ENCODE assay signal across 9 cellular contexts in genomic region chr14:72962829-72963312, GRCh38. TPM values are rescaled to one million over a fixed set of nuclear protein-coding genes. Genes with fewer than 3 reads are reported as not detected.
DNase-seq lines count a peak whose midpoint lies in the region; ATAC-seq, FAIRE-seq and TF ChIP-seq lines count a peak whose summit lies in the region.
"Had no signal": no experiment of that assay in that cellular context is flagged by ENCODE, and none has a peak within 500 bp of the region (broad histone marks: within the 10 kb centered on the region; RNA-seq: fewer than 3 reads in every experiment).

No MANE protein-coding gene starts in this region.

- H3K27me3 ChIP-seq in adrenal gland (no peaks in the 10 kb centered on the region), HepG2 (ENCODE audit: control insufficient read depth in 1 of 2, insufficient read depth in 2 of 2, low read length in 2 of 2) (no peaks in the 10 kb centered on the region)
- H3K27me3 ChIP-seq: hepatocyte had no signal

- in situ Hi-C loops in G401 (cut with HindIII; ENCODE audit: low sequenced_read_pairs): no loop called here
- in situ Hi-C loops in HepG2 (cut with HindIII; ENCODE audit: extremely low pct_ligation_motif_present, low pct_unique_long_range_greater_than_20kb): no loop called here

- H3K9me3 ChIP-seq in adrenal gland (replicated peaks in 1 of 3) (no peaks in the 10 kb centered on the region), HepG2 (ENCODE audit: low read length) (no peaks in the 10 kb centered on the region)

- H3K27ac Mint-ChIP-seq in activated CD4-positive, alpha-beta T cell treated with anti-CD3 and anti-CD28 coated beads for 36 hours: no peak overlapping the region

- no peaks in the 10 kb centered on the region for H3K4me1 Mint-ChIP-seq in activated CD4-positive, alpha-beta T cell treated with anti-CD3 and anti-CD28 coated beads for 36 hours

- no peak for TF ChIP-seq RAD21 in HepG2 (CRISPR knock-in tag; IDR thresholded peaks at IDR 0.05)

- DNase-seq in G401 (ENCODE audit: low spot score) (peak; percentile 11), NB4 (ENCODE audit: low read depth) (peak; percentile 53), adrenal gland (peak; percentile 34 to 76 (median 71)), HepG2 (ENCODE audit: low spot score) (peak; percentile 48), activated gamma-delta T cell treated with Interleukin-2 at 50 U/mL for 16 hours (no peak), lower leg skin (ENCODE audit: low spot score in 2 of 2) (no peak)
- no peak for DNase-seq in activated CD4-positive, alpha-beta T cell treated with anti-CD3 and anti-CD28 coated beads for 36 hours

- WGBS in adrenal gland, 4 donors: 44 to 51% (median 47%) methylated on average over 6 of the region's 6 CpGs
- 86% methylated on average over 6 of the region's 6 CpGs for WGBS in HepG2 (ENCODE audit: low lambda C conversion rate)
- WGBS in lower leg skin, 2 donors: 52 to 65% methylated on average over 6 of the region's 6 CpGs

- H3K36me3 Mint-ChIP-seq in activated CD4-positive, alpha-beta T cell treated with anti-CD3 and anti-CD28 coated beads for 36 hours (ENCODE audit: low read depth): peaks cover 34% of the 10 kb centered on the region

- no peak overlapping the region for H3K9ac ChIP-seq in HepG2 (ENCODE audit: insufficient read depth, low read depth, low read length)

- H3K36me3 ChIP-seq in adrenal gland (replicated peaks in 1 of 2) (peaks cover 0 to 16% of the 10 kb centered on the region in 2 donors), HepG2 (replicated peaks in 1 of 2; ENCODE audit: control insufficient read depth in 1 of 2, insufficient read depth in 2 of 2, low read length in 2 of 2) (peaks cover 4 to 20% of the 10 kb centered on the region in 2 experiments)

- H3K4me3 ChIP-seq in NB4 (ENCODE audit: low read depth, low read length) (no peak overlapping the region), adrenal gland (no peak overlapping the region), HepG2 (replicated peaks in 1 of 3; ENCODE audit: insufficient read depth in 1 of 3, low read depth in 2 of 3, low read length in 3 of 3) (no peak overlapping the region), lower leg skin (ENCODE audit: low read depth, poor library complexity, severe bottlenecking) (no peak overlapping the region)
- H3K4me3 ChIP-seq: hepatocyte had no signal

- no peak for FAIRE-seq in HepG2 (lab: Jason Lieb, UNC)

- H3K4me2 ChIP-seq in HepG2 (ENCODE audit: low read depth, low read length): no peak overlapping the region
- H3K4me2 ChIP-seq: hepatocyte had no signal

- no peaks in the 10 kb centered on the region for H3K79me2 ChIP-seq in HepG2 (ENCODE audit: insufficient read depth, low read length)
- H3K79me2 ChIP-seq: hepatocyte had no signal

- no peaks in the 10 kb centered on the region for H3K9me3 Mint-ChIP-seq in activated CD4-positive, alpha-beta T cell treated with anti-CD3 and anti-CD28 coated beads for 36 hours (ENCODE audit: low read depth)

- ATAC-seq in HepG2: peak; percentile 19
- ATAC-seq in GM19467 (IDR thresholded peaks at IDR 0.05; ENCODE audit: unreplicated experiment): no peak
- ATAC-seq in activated CD4-positive, alpha-beta T cell treated with anti-CD3 and anti-CD28 coated beads for 36 hours: no peak

- no TSS peak for BruUV-seq in HepG2 (replicated peaks; lab: Mats Ljungman, UMichigan)

- POLR2A ChIA-PET in HepG2 (lab: Yijun Ruan, JAX): interaction anchor here (1.0 kb wide), 1 partner anchor 37 kb away, joined by 4 read pairs; the partner anchor contains the start of gene DCAF4
- POLR2A ChIA-PET in activated CD4-positive, alpha-beta T cell treated with anti-CD3 and anti-CD28 coated beads for 36 hours (lab: Charles Lee): interaction anchor here (0.5 kb wide), 1 partner anchor 112 kb away, joined by 3 read pairs; no protein-coding TSS in a partner anchor

- TF ChIP-seq CTCF in NB4 (IDR thresholded peaks at IDR 0.05; ENCODE audit: low read depth, low read length): no peak
- no peak for TF ChIP-seq CTCF in adrenal gland (IDR thresholded peaks at IDR 0.05)
- no peak for TF ChIP-seq CTCF in HepG2 (CRISPR knock-in tag; IDR thresholded peaks at IDR 0.05)
- no peak for TF ChIP-seq CTCF in lower leg skin (IDR thresholded peaks at IDR 0.05)

- H3K27ac ChIP-seq in adrenal gland (peak overlapping the region in 2 of 5 donors; percentile 7 to 45), HepG2 (ENCODE audit: extremely low read length, insufficient read depth, low read length) (no peak overlapping the region)
- H3K27ac ChIP-seq: hepatocyte had no signal

- TF ChIP-seq EP300 in HepG2 (IDR thresholded peaks at IDR 0.05; ENCODE audit: low read depth in 2 of 2, low read length in 2 of 2): no peak
- no peak for TF ChIP-seq EP300 in HepG2 (CRISPR knock-in tag; IDR thresholded peaks at IDR 0.05; ENCODE audit: borderline replicate concordance)

- intact Hi-C loops in adrenal gland (cut with DNase I) (no loop called here), HepG2 (cut with micrococcal nuclease; ENCODE audit: unreplicated experiment) (no loop called here), lower leg skin (cut with DNase I; ENCODE audit: low total_unique reads) (no loop called here)
- intact Hi-C loops in activated CD4-positive, alpha-beta T cell treated with anti-CD3 and anti-CD28 coated beads for 36 hours (cut with DNase I, micrococcal nuclease): no loop called here

- H2AFZ ChIP-seq in HepG2 (ENCODE audit: low read length): no peak overlapping the region
- H2AFZ ChIP-seq: hepatocyte had no signal

- H3K4me3 Mint-ChIP-seq in activated CD4-positive, alpha-beta T cell treated with anti-CD3 and anti-CD28 coated beads for 36 hours: no peak overlapping the region

- no peak for TF ChIP-seq POLR2A in NB4 (IDR thresholded peaks at IDR 0.05; ENCODE audit: extremely low read depth, insufficient read length)
- no peak for TF ChIP-seq POLR2A in adrenal gland (IDR thresholded peaks at IDR 0.05)
- no peak for TF ChIP-seq POLR2A in HepG2 (IDR thresholded peaks at IDR 0.05; ENCODE audit: insufficient read depth in 1 of 2, low read depth in 2 of 2, low read length in 2 of 2)
- TF ChIP-seq POLR2A in lower leg skin (IDR thresholded peaks at IDR 0.05): no peak

- H4K20me1 ChIP-seq in HepG2 (ENCODE audit: insufficient read depth, low read length): no peaks in the 10 kb centered on the region

- no peaks in the 10 kb centered on the region for H3K27me3 Mint-ChIP-seq in activated CD4-positive, alpha-beta T cell treated with anti-CD3 and anti-CD28 coated beads for 36 hours

- H3K4me1 ChIP-seq in adrenal gland (replicated peaks in 1 of 2) (peaks cover 0 to 3% of the 10 kb centered on the region in 2 donors), HepG2 (ENCODE audit: insufficient read depth, low read length) (peaks cover 7% of the 10 kb centered on the region; the same call in 1 of the 2 replicates)

- CTCF ChIA-PET in HepG2 (lab: Yijun Ruan, JAX; ENCODE audit: low intra/inter-chr PET ratio, low total read pairs): no interaction called here
- CTCF ChIA-PET in activated CD4-positive, alpha-beta T cell treated with anti-CD3 and anti-CD28 coated beads for 36 hours (lab: Charles Lee): interaction anchor here (0.7 to 1.4 kb wide), 3 partner anchors 8 to 14 kb away, joined by 3 to 5 read pairs (median 4); no protein-coding TSS in a partner anchor

RNA-seq across cellular contexts. Expression of gene DCAF4, which starts 36.6 kb away (rescaled TPM):
- 17.0 and 24.8 TPM in 2 replicates for total RNA-seq in G401 (2014; rRNA removed; shearing (Covaris generic))
- total RNA-seq in adrenal gland (10 to 100 TPM; 12.4 to 19.3 (median 16.0) TPM), HepG2 (2016; rRNA removed; fragmentation: Illumina TruSeq; extraction: Trizol) (17.3 and 18.8 TPM in 2 replicates), lower leg skin (10 to 100 TPM; 24.0 to 40.5 (median 35.8) TPM)
- polyA plus RNA-seq in adrenal gland (10 to 100 TPM in 2 of 3 donors, 1 to 10 TPM in 1; 7.6 to 16.1 (median 10.3) TPM), HepG2 (2011; rRNA removed) (21.1 and 25.6 TPM in 2 replicates)
- total RNA-seq in HepG2 (2016; cell fraction: cytosol; rRNA removed; fragmentation: Illumina TruSeq; extraction: Trizol; ENCODE audit: low read depth): 3.9 and 4.3 TPM in 2 replicates
- 19.7 and 20.3 TPM in 2 replicates for total RNA-seq in HepG2 (2016; cell fraction: insoluble cytoplasmic fraction; rRNA removed; fragmentation: Illumina TruSeq; extraction: Trizol)
- total RNA-seq in HepG2 (2016; cell fraction: membrane; rRNA removed; fragmentation: Illumina TruSeq; extraction: Trizol): 5.0 and 5.4 TPM in 2 replicates
- total RNA-seq in HepG2 (2016; cell fraction: nucleus; rRNA removed; fragmentation: Illumina TruSeq; extraction: Trizol): 20.4 and 27.6 TPM in 2 replicates
- 15.1 and 22.4 TPM in 2 replicates for polyA plus RNA-seq in HepG2 (2011; cell fraction: cytosol; rRNA removed)
- polyA plus RNA-seq in HepG2 (2011; cell fraction: nucleus; rRNA removed): 71.7 and 82.4 TPM in 2 replicates
- 16.5 and 19.5 TPM in 2 replicates for polyA plus RNA-seq in HepG2 (2012)
- 1.7 and 2.2 TPM in 2 replicates for polyA plus RNA-seq in HepG2 (2016; cell fraction: cytosol; fragmentation: Illumina TruSeq; extraction: Trizol; ENCODE audit: low read depth)
- 18.3 and 21.3 TPM in 2 replicates for polyA plus RNA-seq in HepG2 (2016; cell fraction: insoluble cytoplasmic fraction; fragmentation: Illumina TruSeq; extraction: Trizol; ENCODE audit: low read depth)
- 3.5 and 3.9 TPM in 2 replicates for polyA plus RNA-seq in HepG2 (2016; cell fraction: membrane; fragmentation: Illumina TruSeq; extraction: Trizol; ENCODE audit: low read depth)
- polyA plus RNA-seq in HepG2 (2016; cell fraction: nucleus; fragmentation: Illumina TruSeq; extraction: Trizol; ENCODE audit: insufficient read depth, low read depth): 26.1 and 30.0 TPM in 2 replicates
- polyA minus RNA-seq in HepG2 (2011; rRNA and poly(A)+ RNA removed; ENCODE audit: low replicate concordance): 21.6 and 30.7 TPM in 2 replicates
- 6.5 and 8.3 TPM in 2 replicates for polyA minus RNA-seq in HepG2 (2011; cell fraction: cytosol; rRNA and poly(A)+ RNA removed)
- 54.1 and 63.2 TPM in 2 replicates for polyA minus RNA-seq in HepG2 (2011; cell fraction: nucleus; rRNA and poly(A)+ RNA removed)
- total RNA-seq in activated CD4-positive, alpha-beta T cell treated with anti-CD3 and anti-CD28 coated beads for 36 hours: 10 to 100 TPM; 16.0 to 21.7 TPM

Comparison
In these comparisons a context has a peak if more than half of its experiments do, and no peak if none do; other contexts are left out.
1. DNase-seq: peak in G401 (single experiment), NB4 (single experiment), adrenal gland (7 of 7) and HepG2 (single experiment); none in activated gamma-delta T cell treated with Interleukin-2 at 50 U/mL for 16 hours (single experiment), lower leg skin (0 of 2) and activated CD4-positive, alpha-beta T cell treated with anti-CD3 and anti-CD28 coated beads for 36 hours (single experiment).